Comparison of ENCODE assay signal across 12 cellular contexts in genomic region chr11:74932797-74933196, GRCh38. TPM values are rescaled to one million over a fixed set of nuclear protein-coding genes. Genes with fewer than 3 reads are reported as not detected.
DNase-seq lines count a peak whose midpoint lies in the region; ATAC-seq and TF ChIP-seq lines count a peak whose summit lies in the region.
"Had no signal": no experiment of that assay in that cellular context is flagged by ENCODE, and none has a peak within 500 bp of the region (broad histone marks: within the 10 kb centered on the region; RNA-seq: fewer than 3 reads in every experiment).

No MANE protein-coding gene starts in this region.

- H3K9me3 ChIP-seq in fibroblast of lung (ENCODE audit: control insufficient read depth, insufficient read depth, low read depth, low read length) (no peaks in the 10 kb centered on the region), stomach (no peaks in the 10 kb centered on the region)

- TF ChIP-seq POLR2A in stomach (IDR thresholded peaks at IDR 0.05) = no peak

- peaks cover 6% of the 10 kb centered on the region for H3K4me1 Mint-ChIP-seq in activated T-cell treated with anti-CD3 and anti-CD28 coated beads, Interleukin-2, amount 50 U/mL, for 4 hours (ENCODE audit: low read depth)
- H3K4me1 Mint-ChIP-seq in activated CD4-positive, alpha-beta memory T cell treated with anti-CD3 and anti-CD28 coated beads for 36 hours (ENCODE audit: low read depth) = peaks cover 6% of the 10 kb centered on the region

- no peak for TF ChIP-seq CTCF in fibroblast of lung (conservative IDR thresholded peaks at IDR 0.05 in 1 of 2, IDR thresholded peaks at IDR 0.05 in 1 of 2; ENCODE audit: low read depth in 1 of 2, low read length in 2 of 2)
- TF ChIP-seq CTCF in stomach (IDR thresholded peaks at IDR 0.05) = no peak

- no peak for DNase-seq in activated T-cell treated with anti-CD3 and anti-CD28 coated beads, Interleukin-2, amount 50 U/mL, for 4 hours
- DNase-seq in activated T-cell treated with anti-CD3 and anti-CD28 coated beads, Interleukin-2, amount 50 U/mL, for 1 hour = no peak
- DNase-seq in activated CD4-positive, alpha-beta memory T cell treated with anti-CD3 and anti-CD28 coated beads for 36 hours = peak; percentile 29
- peak; percentile 38 to 89 for DNase-seq in fibroblast of lung (ENCODE audit: low read depth in 2 of 2)
- no peak for DNase-seq in stimulated activated naive CD8-positive, alpha-beta T cell treated with anti-CD3 and anti-CD28 coated beads, Interleukin-15, Interleukin-2, amounts not matched to agents 100 U/mL and 50 U/mL, for 24 hours
- no peak for DNase-seq in NCI-H187 treated with DMSO at 0.1 percent for 48 hours (lab: John Stamatoyannopoulos, UW)
- DNase-seq in stomach = no peak
- no peak for DNase-seq in central memory CD4-positive, alpha-beta T cell
- DNase-seq: activated effector memory CD4-positive, alpha-beta T cell treated with anti-CD3 and anti-CD28 coated beads, Interleukin-2, amount 50 U/mL, for 16 hours; DMS 273 treated with DMSO at 0.1 percent for 48 hours; posterior cingulate gyrus had no signal

- CTCF ChIA-PET in activated CD4-positive, alpha-beta memory T cell treated with anti-CD3 and anti-CD28 coated beads for 36 hours (lab: Charles Lee) = interaction anchor here (1.0 to 8.8 kb wide), 6 partner anchors 90 to 317 kb away, joined by 3 to 75 read pairs (median 28); no protein-coding TSS in a partner anchor

- no peak overlapping the region for H3K9ac ChIP-seq in fibroblast of lung (ENCODE audit: insufficient read depth, low read length)

- intact Hi-C loops in activated CD4-positive, alpha-beta memory T cell treated with anti-CD3 and anti-CD28 coated beads for 36 hours (cut with micrococcal nuclease) = loop anchor here (2.0 kb wide), 1 partner anchor 16 kb away; the partner anchor contains the start of genes SPCS2 and XRRA1
- intact Hi-C loops in stomach (cut with DNase I; ENCODE audit: low total_unique reads) = no loop called here

- H3K79me2 ChIP-seq in fibroblast of lung (ENCODE audit: control insufficient read depth, insufficient read depth, low read length) = no peaks in the 10 kb centered on the region

- no peaks in the 10 kb centered on the region for H3K27me3 ChIP-seq in fibroblast of lung (ENCODE audit: control insufficient read depth, insufficient read depth, low read length)
- no peaks in the 10 kb centered on the region for H3K27me3 ChIP-seq in stomach

- WGBS in stomach, 5 donors = 66 to 85% (median 82%) methylated on average over 2 of the region's 2 CpGs

- H3K27ac Mint-ChIP-seq in activated CD4-positive, alpha-beta memory T cell treated with anti-CD3 and anti-CD28 coated beads for 36 hours = no peak overlapping the region

- POLR2A ChIA-PET in activated CD4-positive, alpha-beta memory T cell treated with anti-CD3 and anti-CD28 coated beads for 36 hours (lab: Charles Lee) = interaction anchor here (0.6 to 0.9 kb wide), 2 partner anchors 170 to 338 kb away, joined by 3 to 4 read pairs; no protein-coding TSS in a partner anchor

- no peak for TF ChIP-seq EP300 in stomach (IDR thresholded peaks at IDR 0.05)

- no peak overlapping the region for H3K4me3 Mint-ChIP-seq in activated T-cell treated with anti-CD3 and anti-CD28 coated beads, Interleukin-2, amount 50 U/mL, for 4 hours
- H3K4me3 Mint-ChIP-seq in activated CD4-positive, alpha-beta memory T cell treated with anti-CD3 and anti-CD28 coated beads for 36 hours = no peak overlapping the region

- H3K9me3 Mint-ChIP-seq in activated T-cell treated with anti-CD3 and anti-CD28 coated beads, Interleukin-2, amount 50 U/mL, for 4 hours = no peaks in the 10 kb centered on the region
- no peaks in the 10 kb centered on the region for H3K9me3 Mint-ChIP-seq in activated CD4-positive, alpha-beta memory T cell treated with anti-CD3 and anti-CD28 coated beads for 36 hours

- H3K4me3 ChIP-seq in fibroblast of lung (replicated peaks in 1 of 4; ENCODE audit: control extremely low read depth in 1 of 4, insufficient read depth in 1 of 4, low read depth in 3 of 4, low read length in 4 of 4) = no peak overlapping the region
- H3K4me3 ChIP-seq in stomach = no peak overlapping the region
- H3K4me3 ChIP-seq: coronary artery had no signal

- peak; percentile 53 to 63 for ATAC-seq in activated T-cell treated with anti-CD3 and anti-CD28 coated beads, Interleukin-2, amount 50 U/mL, for 4 hours
- peak; percentile 79 for ATAC-seq in stimulated activated naive CD8-positive, alpha-beta T cell treated with anti-CD3 and anti-CD28 coated beads, Interleukin-15, Interleukin-2, amounts not matched to agents 100 U/mL and 50 U/mL, for 24 hours

- H3K27ac ChIP-seq in fibroblast of lung (ENCODE audit: insufficient read depth, low read length) = peak overlapping the region; percentile 48
- H3K27ac ChIP-seq in stomach = no peak overlapping the region
- H3K27ac ChIP-seq: coronary artery had no signal

- H4K20me1 ChIP-seq in fibroblast of lung (ENCODE audit: control insufficient read depth, extremely low read depth, insufficient read depth, low read length) = no peaks in the 10 kb centered on the region

- no peaks in the 10 kb centered on the region for H3K27me3 Mint-ChIP-seq in activated T-cell treated with anti-CD3 and anti-CD28 coated beads, Interleukin-2, amount 50 U/mL, for 4 hours (ENCODE audit: low read depth)
- no peaks in the 10 kb centered on the region for H3K27me3 Mint-ChIP-seq in activated CD4-positive, alpha-beta memory T cell treated with anti-CD3 and anti-CD28 coated beads for 36 hours

- H3K4me2 ChIP-seq in fibroblast of lung (ENCODE audit: extremely low read depth, insufficient read depth, low read length) = no peak overlapping the region

- H2AFZ ChIP-seq in fibroblast of lung (ENCODE audit: low read length) = no peak overlapping the region

- H3K4me1 ChIP-seq in fibroblast of lung (ENCODE audit: control insufficient read depth, extremely low read depth, insufficient read depth, low read length) (peaks cover 3% of the 10 kb centered on the region), stomach (no peaks in the 10 kb centered on the region)

- peaks cover 2% of the 10 kb centered on the region for H3K36me3 ChIP-seq in fibroblast of lung (ENCODE audit: control insufficient read depth, insufficient read depth, low read length)
- H3K36me3 ChIP-seq in stomach = peaks cover 4 to 88% (median 61%) of the 10 kb centered on the region in 4 donors

- H3K36me3 Mint-ChIP-seq in activated T-cell treated with anti-CD3 and anti-CD28 coated beads, Interleukin-2, amount 50 U/mL, for 4 hours (ENCODE audit: insufficient read depth) = peaks cover 16% of the 10 kb centered on the region
- H3K36me3 Mint-ChIP-seq in activated CD4-positive, alpha-beta memory T cell treated with anti-CD3 and anti-CD28 coated beads for 36 hours = peaks cover 10% of the 10 kb centered on the region

RNA-seq across cellular contexts. Expression of gene XRRA1, which starts 16.1 kb away (rescaled TPM):
- 1 to 10 TPM; 6.5 to 8.6 (median 7.1) TPM for total RNA-seq in activated T-cell treated with anti-CD3 and anti-CD28 coated beads, Interleukin-2, amount 50 U/mL, for 4 hours
- total RNA-seq in activated CD4-positive, alpha-beta memory T cell treated with anti-CD3 and anti-CD28 coated beads for 36 hours = 10 to 100 TPM in 1 of 2 experiments, 1 to 10 TPM in 1; 9.1 to 13.0 TPM
- total RNA-seq in fibroblast of lung (8.6 and 16.4 TPM in 2 replicates), stomach (10 to 100 TPM in 3 of 5 donors, 1 to 10 TPM in 2; 5.8 to 57.7 (median 16.5) TPM)
- polyA plus RNA-seq in fibroblast of lung (5.0 and 5.5 TPM in 2 replicates), stomach (1 to 10 TPM; 2.1 to 3.4 (median 2.5) TPM)
- polyA plus RNA-seq in fibroblast of lung (2012) = 4.2 and 5.4 TPM in 2 replicates
- polyA minus RNA-seq in fibroblast of lung (ENCODE audit: low replicate concordance) = 14.8 and 31.2 TPM in 2 replicates

RNA-seq across cellular contexts. Expression of gene SPCS2, which starts 16.3 kb away (rescaled TPM):
- 100 to 1,000 TPM; 128 to 142 (median 132) TPM for total RNA-seq in activated T-cell treated with anti-CD3 and anti-CD28 coated beads, Interleukin-2, amount 50 U/mL, for 4 hours
- total RNA-seq in activated CD4-positive, alpha-beta memory T cell treated with anti-CD3 and anti-CD28 coated beads for 36 hours = 100 to 1,000 TPM; 126 to 138 TPM
- total RNA-seq in fibroblast of lung = 9.2 and 11.7 TPM in 2 replicates
- 87.4 and 97.9 TPM in 2 replicates for polyA plus RNA-seq in fibroblast of lung
- 131 and 161 TPM in 2 replicates for polyA plus RNA-seq in fibroblast of lung (2012)
- 45.6 and 67.0 TPM in 2 replicates for polyA minus RNA-seq in fibroblast of lung (ENCODE audit: low replicate concordance)
- total RNA-seq in stomach = 100 to 1,000 TPM in 1 of 5 donors, 10 to 100 TPM in 2, 1 to 10 TPM in 2; 5.4 to 191 (median 25.8) TPM
- polyA plus RNA-seq in stomach = 100 to 1,000 TPM in 1 of 3 donors, 10 to 100 TPM in 2; 56.5 to 111 (median 70.6) TPM

RNA-seq across cellular contexts. Expression of gene NEU3, which starts 55.9 kb away (rescaled TPM):
- total RNA-seq in activated T-cell treated with anti-CD3 and anti-CD28 coated beads, Interleukin-2, amount 50 U/mL, for 4 hours = 10 to 100 TPM; 11.7 to 13.4 (median 11.8) TPM
- total RNA-seq in activated CD4-positive, alpha-beta memory T cell treated with anti-CD3 and anti-CD28 coated beads for 36 hours = 10 to 100 TPM; 13.6 to 14.3 TPM
- total RNA-seq in fibroblast of lung = 6.2 and 6.6 TPM in 2 replicates
- 4.6 and 5.0 TPM in 2 replicates for polyA plus RNA-seq in fibroblast of lung
- polyA plus RNA-seq in fibroblast of lung (2012) = 3.0 and 3.3 TPM in 2 replicates
- polyA minus RNA-seq in fibroblast of lung (ENCODE audit: low replicate concordance) = 7.5 and 8.2 TPM in 2 replicates
- 10 to 100 TPM in 2 of 5 donors, 1 to 10 TPM in 2, under 1 TPM in 1; 0.58 to 33.5 (median 8.7) TPM for total RNA-seq in stomach
- 1 to 10 TPM; 1.5 to 5.6 (median 1.9) TPM for polyA plus RNA-seq in stomach

Comparison
In these comparisons a context has a peak if more than half of its experiments do, and no peak if none do; other contexts are left out.
1. DNase-seq: peak in activated CD4-positive, alpha-beta memory T cell treated with anti-CD3 and anti-CD28 coated beads for 36 hours (single experiment) and fibroblast of lung (2 of 2); none in activated T-cell treated with anti-CD3 and anti-CD28 coated beads, Interleukin-2, amount 50 U/mL, for 4 hours (single experiment), activated T-cell treated with anti-CD3 and anti-CD28 coated beads, Interleukin-2, amount 50 U/mL, for 1 hour (single experiment), stimulated activated naive CD8-positive, alpha-beta T cell treated with anti-CD3 and anti-CD28 coated beads, Interleukin-15, Interleukin-2, amounts not matched to agents 100 U/mL and 50 U/mL, for 24 hours (single experiment), NCI-H187 treated with DMSO at 0.1 percent for 48 hours (single experiment), stomach (single experiment) and central memory CD4-positive, alpha-beta T cell (single experiment).